Comparison of ENCODE assay signal across 8 cellular contexts in genomic region chr2:219498280-219499057, GRCh38. TPM values are rescaled to one million over a fixed set of nuclear protein-coding genes. Genes with fewer than 3 reads are reported as not detected.
DNase-seq lines count a peak whose midpoint lies in the region; ATAC-seq, FAIRE-seq and TF ChIP-seq lines count a peak whose summit lies in the region.

GMPPA (plus strand) TSS chr2:219498891; CDS start chr2:219499976, 1,085 bp downstream.

- peak within 1 kb of the TSS; percentile 83 for H3K9ac ChIP-seq in iPS-20b (ENCODE audit: low read depth, low read length)

- no peaks in the 10 kb centered on the region for H3K9me3 ChIP-seq in iPS-20b (ENCODE audit: insufficient read depth, low read depth, low read length)

- H3K27ac ChIP-seq in iPS-20b (ENCODE audit: low read length): peak within 1 kb of the TSS; percentile 28
- peak within 1 kb of the TSS; percentile 46 to 96 (median 89) for H3K27ac ChIP-seq in skin epidermis

- POLR2A ChIA-PET in AG04449 (lab: Yijun Ruan, JAX): interaction anchor here (0.7 to 3.8 kb wide), 17 partner anchors 9 to 54 kb away, joined by 3 to 28 read pairs (median 6); partner anchors contain the start of genes CHPF and TMEM198

- peaks cover 18% of the 10 kb centered on the region; the same call in 1 of the 2 replicates for H3K4me1 ChIP-seq in iPS-20b (ENCODE audit: insufficient read depth, low read length)

- FAIRE-seq in bronchial epithelial cell (lab: Jason Lieb, UNC): peak; percentile 32

- H3K36me3 ChIP-seq in bronchial epithelial cell (ENCODE audit: control insufficient read depth, insufficient read depth, low read length): peaks cover 8% of the 10 kb centered on the region
- H3K36me3 ChIP-seq in iPS-20b (ENCODE audit: insufficient read depth, low read depth, low read length): no peaks in the 10 kb centered on the region

- ATAC-seq in GM18907 (IDR thresholded peaks at IDR 0.05; ENCODE audit: unreplicated experiment) (peak; percentile 95), HG03159 (IDR thresholded peaks at IDR 0.05; ENCODE audit: unreplicated experiment) (peak; percentile 96)

- H3K4me3 ChIP-seq in AG04449 (ENCODE audit: low read depth, low read length) (peak within 1 kb of the TSS; percentile 75), WI38 (ENCODE audit: low read depth, low read length) (peak within 1 kb of the TSS; percentile 89), bronchial epithelial cell (ENCODE audit: low read depth, low read length) (peak within 1 kb of the TSS; percentile 79), iPS-20b (ENCODE audit: low read length) (peak within 1 kb of the TSS; percentile 77), skin epidermis (peak within 1 kb of the TSS; percentile 45 to 69 (median 64))

- CTCF ChIA-PET in AG04449 (lab: Yijun Ruan, JAX): interaction anchor here (0.9 to 39.0 kb wide), 11 partner anchors 12 to 191 kb away, joined by 3 to 1084 read pairs (median 7); partner anchors contain the start of gene ASIC4

- TF ChIP-seq CTCF in AG04449 (IDR thresholded peaks at IDR 0.05; ENCODE audit: insufficient read depth, low read length, missing control alignments) (peak; percentile 9), WI38 (IDR thresholded peaks at IDR 0.05; ENCODE audit: low read depth, low read length) (no peak), bronchial epithelial cell (IDR thresholded peaks at IDR 0.05; ENCODE audit: insufficient read depth, low read length, severe bottlenecking) (no peak)

- DNase-seq in AG04449 (ENCODE audit: low read depth, low spot score) (peak; percentile 95), NCI-H2227 treated with DMSO at 0.1 percent for 48 hours (lab: John Stamatoyannopoulos, UW) (peak; percentile 96), bronchial epithelial cell (ENCODE audit: low read depth) (peak; percentile 98)

- H3K27me3 ChIP-seq in bronchial epithelial cell (ENCODE audit: control insufficient read depth, insufficient read depth, low read length) (peaks cover 14% of the 10 kb centered on the region), iPS-20b (ENCODE audit: insufficient read depth, low read length) (peaks cover 46% of the 10 kb centered on the region)

RNA-seq across cellular contexts. Expression of gene GMPPA, which starts in this region (rescaled TPM):
- 40.3 and 49.0 TPM in 2 replicates for total RNA-seq in bronchial epithelial cell

Comparison
In these comparisons a context has a peak if more than half of its experiments do, and no peak if none do; other contexts are left out.
1. Peak in every context shown above with its lines: DNase-seq, ATAC-seq, H3K4me3 ChIP-seq and H3K27ac ChIP-seq.